28 cellular contexts compared by ENCODE assay signal in genomic region chr6:160247457-160247883, GRCh38. TPM values are rescaled to one million over a fixed set of nuclear protein-coding genes. Genes with fewer than 3 reads are reported as not detected.
DNase-seq lines count a peak whose midpoint lies in the region; ATAC-seq and TF ChIP-seq lines count a peak whose summit lies in the region.
"Had no signal": no experiment of that assay in that cellular context is flagged by ENCODE, and none has a peak within 500 bp of the region (broad histone marks: within the 10 kb centered on the region; RNA-seq: fewer than 3 reads in every experiment).

No MANE protein-coding gene starts in this region.

- WGBS in mesenchymal stem cell: 58% methylated on average over 3 of the region's 3 CpGs

- H3K36me3 Mint-ChIP-seq in chondrocyte (ENCODE audit: low read depth) (no peaks in the 10 kb centered on the region), type B pancreatic cell (no peaks in the 10 kb centered on the region)
- H3K36me3 Mint-ChIP-seq: natural killer cell had no signal

- H4K8ac ChIP-seq in mesenchymal stem cell (ENCODE audit: low read length): no peak overlapping the region

- no peak overlapping the region for H2BK15ac ChIP-seq in mesenchymal stem cell (ENCODE audit: low read depth, poor library complexity, severe bottlenecking)

- peak; percentile 41 for ATAC-seq in Right ventricle myocardium superior (ENCODE audit: poor library complexity)
- ATAC-seq: left lung, natural killer cell had no signal

- TF ChIP-seq CTCF in right atrium auricular region (IDR thresholded peaks at IDR 0.05): no peak
- no peak for TF ChIP-seq CTCF in chondrocyte (IDR thresholded peaks at IDR 0.05)
- TF ChIP-seq CTCF in type B pancreatic cell (conservative IDR thresholded peaks at IDR 0.05): no peak

- H2BK5ac ChIP-seq in mesenchymal stem cell (ENCODE audit: low read depth, low read length, poor library complexity, severe bottlenecking): no peak overlapping the region

- peak overlapping the region; percentile 14 for H2AK5ac ChIP-seq in mesenchymal stem cell (ENCODE audit: low read length, severe bottlenecking)

- intact Hi-C loops in Right ventricle myocardium superior (cut with DNase I): no loop called here

- H3K4ac ChIP-seq in mesenchymal stem cell (ENCODE audit: low read depth in 1 of 2, low read length in 2 of 2): no peak overlapping the region

- no peak overlapping the region for H3K18ac ChIP-seq in mesenchymal stem cell (ENCODE audit: low read depth in 1 of 2, low read length in 2 of 2)

- no peaks in the 10 kb centered on the region for H3K9me3 ChIP-seq in right atrium auricular region
- no peaks in the 10 kb centered on the region for H3K9me3 ChIP-seq in mesenchymal stem cell (ENCODE audit: control insufficient read depth, low read length)
- H3K9me3 ChIP-seq: left lung, sigmoid colon, upper lobe of left lung had no signal

- H3K4me2 ChIP-seq in mesenchymal stem cell (ENCODE audit: low read length, poor library complexity, severe bottlenecking): no peak overlapping the region

- no peak overlapping the region for H3K23ac ChIP-seq in mesenchymal stem cell (ENCODE audit: low read length in 2 of 2)

- no peaks in the 10 kb centered on the region for H3K4me1 ChIP-seq in right atrium auricular region
- peaks cover 8% of the 10 kb centered on the region for H3K4me1 ChIP-seq in mesenchymal stem cell (ENCODE audit: control insufficient read depth, insufficient read depth, low read depth, low read length)
- H3K4me1 ChIP-seq: left lung, parathyroid adenoma, upper lobe of left lung had no signal

- no peak overlapping the region for H3K4me3 ChIP-seq in right atrium auricular region
- H3K4me3 ChIP-seq in mesenchymal stem cell (ENCODE audit: insufficient read depth in 1 of 2, low read depth in 1 of 2, low read length in 2 of 2): no peak overlapping the region
- H3K4me3 ChIP-seq: left lung, sigmoid colon, SK-N-MC, upper lobe of left lung had no signal

- H2BK12ac ChIP-seq in mesenchymal stem cell (ENCODE audit: low read length in 2 of 2): no peak overlapping the region

- H2AFZ ChIP-seq in mesenchymal stem cell (ENCODE audit: low read depth, low read length): no peak overlapping the region
- H2AFZ ChIP-seq: parathyroid adenoma had no signal

- H3K4me1 Mint-ChIP-seq in chondrocyte (ENCODE audit: low read depth) (peaks cover 19% of the 10 kb centered on the region), type B pancreatic cell (ENCODE audit: unreplicated experiment) (peaks cover 14% of the 10 kb centered on the region)

- no peak overlapping the region for H3K14ac ChIP-seq in mesenchymal stem cell (ENCODE audit: low read length in 2 of 2)

- DNase-seq in Right ventricle myocardium superior (no peak), right atrium auricular region (ENCODE audit: low spot score) (no peak), chondrocyte (ENCODE audit: low spot score) (no peak), mesenchymal stem cell (no peak), type B pancreatic cell (ENCODE audit: extremely low spot score, unreplicated experiment) (no peak), NCI-H1436 treated with DMSO at 0.1 percent for 48 hours (lab: John Stamatoyannopoulos, UW) (no peak), NCI-H345 (lab: John Stamatoyannopoulos, UW) (no peak)
- no peak for DNase-seq in stimulated activated naive CD4-positive, alpha-beta T cell treated with Interleukin-2 at 50 U/mL for 16 hours (lab: John Stamatoyannopoulos, UW)
- DNase-seq: activated gamma-delta T cell, amygdala, caudate nucleus, GDM1, H7, head of caudate nucleus, left lung, natural killer cell, NCI-H187, NCI-H2171 treated with DMSO at 0.1 percent for 48 hours, NCI-H526 treated with DMSO at 0.1 percent for 48 hours, sigmoid colon, upper lobe of left lung had no signal

- no peaks in the 10 kb centered on the region for H3K27me3 Mint-ChIP-seq in chondrocyte (ENCODE audit: low read depth)
- H3K27me3 Mint-ChIP-seq in type B pancreatic cell: peaks cover 12% of the 10 kb centered on the region
- H3K27me3 Mint-ChIP-seq: dendritic cell treated with granulocyte-macrophage colony-stimulating factor and Interleukin-4, amounts not matched to agents 40 ng/mL and 50 ng/mL, for 4 days had no signal

- H3K27ac Mint-ChIP-seq in chondrocyte (ENCODE audit: unreplicated experiment) (peak overlapping the region; percentile 49), type B pancreatic cell (no peak overlapping the region)
- H3K27ac Mint-ChIP-seq: dendritic cell treated with granulocyte-macrophage colony-stimulating factor and Interleukin-4, amounts not matched to agents 40 ng/mL and 50 ng/mL, for 4 days; natural killer cell; T-helper 1 cell treated with Interleukin-12 subunit alpha and Interleukin-12 subunit beta and Interleukin-4 antibody, amounts not matched to agents 30 μg/mL and 1 μg/mL, for 36 hours had no signal

- H3K9me3 Mint-ChIP-seq in chondrocyte (ENCODE audit: low read depth): no peaks in the 10 kb centered on the region
- H3K9me3 Mint-ChIP-seq in type B pancreatic cell: no peaks in the 10 kb centered on the region
- H3K9me3 Mint-ChIP-seq: dendritic cell treated with granulocyte-macrophage colony-stimulating factor and Interleukin-4, amounts not matched to agents 40 ng/mL and 50 ng/mL, for 4 days; natural killer cell; T-helper 1 cell treated with Interleukin-12 subunit alpha and Interleukin-12 subunit beta and Interleukin-4 antibody, amounts not matched to agents 30 μg/mL and 1 μg/mL, for 36 hours had no signal

- H2BK120ac ChIP-seq in mesenchymal stem cell (ENCODE audit: low read depth, low read length): no peak overlapping the region

- no peak overlapping the region for H3K9ac ChIP-seq in mesenchymal stem cell (ENCODE audit: low read length)
- H3K9ac ChIP-seq: parathyroid adenoma had no signal

- H3K27me3 ChIP-seq in right atrium auricular region (no peaks in the 10 kb centered on the region), mesenchymal stem cell (ENCODE audit: control insufficient read depth in 1 of 2, insufficient read depth in 1 of 2, low read length in 2 of 2) (no peaks in the 10 kb centered on the region)
- H3K27me3 ChIP-seq: left lung, sigmoid colon, upper lobe of left lung had no signal

- H3K36me3 ChIP-seq in right atrium auricular region: no peaks in the 10 kb centered on the region
- H3K36me3 ChIP-seq in mesenchymal stem cell (ENCODE audit: control insufficient read depth in 1 of 2, insufficient read depth in 2 of 2, low read depth in 1 of 2, low read length in 2 of 2): no peaks in the 10 kb centered on the region
- H3K36me3 ChIP-seq: left lung, sigmoid colon, upper lobe of left lung had no signal

- H3K4me3 Mint-ChIP-seq in chondrocyte (ENCODE audit: unreplicated experiment) (no peak overlapping the region), type B pancreatic cell (peak overlapping the region; percentile 1)
- H3K4me3 Mint-ChIP-seq: dendritic cell treated with granulocyte-macrophage colony-stimulating factor and Interleukin-4, amounts not matched to agents 40 ng/mL and 50 ng/mL, for 4 days; natural killer cell; T-helper 1 cell treated with Interleukin-12 subunit alpha and Interleukin-12 subunit beta and Interleukin-4 antibody, amounts not matched to agents 30 μg/mL and 1 μg/mL, for 36 hours had no signal

- H3K79me1 ChIP-seq in mesenchymal stem cell (replicated peaks; ENCODE audit: low read length, poor library complexity, severe bottlenecking): no peaks in the 10 kb centered on the region

- no peak overlapping the region for H4K91ac ChIP-seq in mesenchymal stem cell (ENCODE audit: low read length)

- H3K27ac ChIP-seq in right atrium auricular region (no peak overlapping the region), mesenchymal stem cell (ENCODE audit: low read length, poor library complexity, severe bottlenecking) (peak overlapping the region; percentile 88)
- H3K27ac ChIP-seq: left lung, parathyroid adenoma, SK-N-MC, upper lobe of left lung had no signal

RNA-seq across cellular contexts. Expression of gene SLC22A2, which starts 11.2 kb away (rescaled TPM):
- not detected for total RNA-seq in Right ventricle myocardium superior
- not detected for total RNA-seq in right atrium auricular region
- total RNA-seq in chondrocyte: not detected in 3 replicates
- not detected for polyA plus RNA-seq in mesenchymal stem cell (2013, experiment 1 of 2)
- polyA plus RNA-seq in mesenchymal stem cell (2013, experiment 2 of 2): not detected
- not detected in 2 replicates for total RNA-seq in type B pancreatic cell (ENCODE audit: low replicate concordance)
- total RNA-seq: left lung, LHCN-M2, natural killer cell, RPMI7951, upper lobe of left lung had no signal
- polyA plus RNA-seq: BJ, sigmoid colon had no signal
